Comparison of ENCODE assay signal across 1 cellular context in genomic region chr1:53196485-53197271, GRCh38.
A peak's percentile ranks its signal among the peaks of the same experiment; 100 is the strongest.
TF ChIP-seq lines count a peak whose summit lies in the region.

Gene CPT2, plus strand, starts transcription at chr1:53196824. Its CDS starts 120 bp downstream, at chr1:53196944.

TF ChIP-seq in GM23338, 12 proteins besides CTCF, POLR2A, EP300 and RAD21:
- TF ChIP-seq, protein P1, sequence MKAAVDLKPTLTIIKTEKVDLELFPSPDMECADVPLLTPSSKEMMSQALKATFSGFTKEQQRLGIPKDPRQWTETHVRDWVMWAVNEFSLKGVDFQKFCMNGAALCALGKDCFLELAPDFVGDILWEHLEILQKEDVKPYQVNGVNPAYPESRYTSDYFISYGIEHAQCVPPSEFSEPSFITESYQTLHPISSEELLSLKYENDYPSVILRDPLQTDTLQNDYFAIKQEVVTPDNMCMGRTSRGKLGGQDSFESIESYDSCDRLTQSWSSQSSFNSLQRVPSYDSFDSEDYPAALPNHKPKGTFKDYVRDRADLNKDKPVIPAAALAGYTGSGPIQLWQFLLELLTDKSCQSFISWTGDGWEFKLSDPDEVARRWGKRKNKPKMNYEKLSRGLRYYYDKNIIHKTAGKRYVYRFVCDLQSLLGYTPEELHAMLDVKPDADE (IDR thresholded peaks at IDR 0.05): peak; percentile 33; the same call in 1 of the 2 replicates
- TF ChIP-seq POLR2AphosphoS5 (IDR thresholded peaks at IDR 0.05; ENCODE audit: low read depth) (peak; percentile 94), CREB1 (CRISPR knock-in tag; IDR thresholded peaks at IDR 0.05; ENCODE audit: low read depth) (0 out of 2 replicates have a peak, but pooled peaks have one; percentile 22), ZNF114 (CRISPR knock-in tag; IDR thresholded peaks at IDR 0.05) (no peak)
